Comparison of ENCODE assay signal across 12 cellular contexts in genomic region chr7:44277851-44278250, GRCh38. TPM values are rescaled to one million over a fixed set of nuclear protein-coding genes. Genes with fewer than 3 reads are reported as not detected.
DNase-seq lines count a peak whose midpoint lies in the region; ATAC-seq and TF ChIP-seq lines count a peak whose summit lies in the region.
"Had no signal": no experiment of that assay in that cellular context is flagged by ENCODE, and none has a peak within 500 bp of the region (broad histone marks: within the 10 kb centered on the region; RNA-seq: fewer than 3 reads in every experiment).

No MANE protein-coding gene starts in this region.

- H3K27ac ChIP-seq in RWPE2 (ENCODE audit: poor library complexity, severe bottlenecking), result no peak overlapping the region

- no peaks in the 10 kb centered on the region for H3K4me1 ChIP-seq in RWPE2 (ENCODE audit: insufficient read depth, poor library complexity, severe bottlenecking)

- no peaks in the 10 kb centered on the region for H3K9me3 ChIP-seq in RWPE2 (ENCODE audit: severe bottlenecking)

- peaks cover 25% of the 10 kb centered on the region for H3K4me1 Mint-ChIP-seq in glutamatergic neuron (ENCODE audit: low read depth, unreplicated experiment)
- H3K4me1 Mint-ChIP-seq: central memory CD8-positive, alpha-beta T cell had no signal

- no peaks in the 10 kb centered on the region for H3K36me3 Mint-ChIP-seq in glutamatergic neuron (ENCODE audit: unreplicated experiment)

- intact Hi-C loops in posterior vena cava (cut with DNase I), result no loop called here

- no peak overlapping the region for H3K27ac Mint-ChIP-seq in glutamatergic neuron (ENCODE audit: unreplicated experiment)
- H3K27ac Mint-ChIP-seq: T-helper 1 cell treated with Interleukin-12 subunit alpha and Interleukin-12 subunit beta and Interleukin-4 antibody, amounts not matched to agents 30 μg/mL and 1 μg/mL, for 36 hours had no signal

- TF ChIP-seq CTCF in RWPE2 (IDR thresholded peaks at IDR 0.05; ENCODE audit: poor library complexity, severe bottlenecking), result no peak
- no peak for TF ChIP-seq CTCF in glutamatergic neuron (IDR thresholded peaks at IDR 0.05; ENCODE audit: partially characterized antibody, unreplicated experiment)

- DNase-seq in HCEC 1CT (peak; percentile 25), RWPE2 (ENCODE audit: low spot score) (peak; percentile 53), glutamatergic neuron (peak; percentile 14), posterior vena cava (ENCODE audit: low spot score) (peak; percentile 77), NK-92 (lab: John Stamatoyannopoulos, UW; ENCODE audit: unreplicated experiment) (no peak), A172 (ENCODE audit: low spot score) (no peak)
- DNase-seq in effector CD4-positive, alpha-beta T cell, result no peak
- DNase-seq: activated CD4-positive, alpha-beta T cell treated with anti-CD3 and anti-CD28 coated beads, Interleukin-2, amount 50 U/mL, for 1 hour; Kasumi-1; PC-3 had no signal

- no peak for ATAC-seq in RWPE2 (ENCODE audit: low read depth)
- ATAC-seq: PC-3 had no signal

- H3K27me3 ChIP-seq in RWPE2 (ENCODE audit: insufficient read depth, poor library complexity, severe bottlenecking), result no peaks in the 10 kb centered on the region

- peaks cover 6% of the 10 kb centered on the region for H3K27me3 Mint-ChIP-seq in glutamatergic neuron (ENCODE audit: unreplicated experiment)

- H3K9me3 Mint-ChIP-seq in glutamatergic neuron (ENCODE audit: unreplicated experiment), result peaks cover 11% of the 10 kb centered on the region
- H3K9me3 Mint-ChIP-seq: central memory CD8-positive, alpha-beta T cell; T-helper 1 cell treated with Interleukin-12 subunit alpha and Interleukin-12 subunit beta and Interleukin-4 antibody, amounts not matched to agents 30 μg/mL and 1 μg/mL, for 36 hours had no signal

- H3K36me3 ChIP-seq in RWPE2 (ENCODE audit: low read depth), result no peaks in the 10 kb centered on the region

- H3K4me3 ChIP-seq in RWPE2 (ENCODE audit: severe bottlenecking), result no peak overlapping the region

- H3K4me3 Mint-ChIP-seq in glutamatergic neuron (ENCODE audit: unreplicated experiment), result no peak overlapping the region
- H3K4me3 Mint-ChIP-seq: central memory CD8-positive, alpha-beta T cell; T-helper 1 cell treated with Interleukin-12 subunit alpha and Interleukin-12 subunit beta and Interleukin-4 antibody, amounts not matched to agents 30 μg/mL and 1 μg/mL, for 36 hours had no signal

RNA-seq across cellular contexts. Expression of gene CAMK2B, which starts 47.5 kb away (rescaled TPM):
- total RNA-seq in glutamatergic neuron (ENCODE audit: unreplicated experiment) (55.1 TPM), posterior vena cava (1 to 10 TPM; 1.2 to 3.5 TPM)
- 1.9 and 3.1 TPM in 2 replicates for total RNA-seq in A172 (2014; rRNA removed; shearing (Covaris generic))

Comparison
In these comparisons a context has a peak if more than half of its experiments do, and no peak if none do; other contexts are left out.
1. DNase-seq: peak in HCEC 1CT (single experiment), RWPE2 (single experiment), glutamatergic neuron (single experiment) and posterior vena cava (single experiment); none in NK-92 (single experiment), A172 (single experiment) and effector CD4-positive, alpha-beta T cell (single experiment).
2. RNA of gene CAMK2B, which starts 47.5 kb away (total RNA-seq): 55.1 TPM in glutamatergic neuron (single experiment); 1.2 to 3.5 TPM in posterior vena cava and 1.9 to 3.1 TPM in A172; every median in the first group is over 10 times any median in the second.